In the genomic region with DNA sequence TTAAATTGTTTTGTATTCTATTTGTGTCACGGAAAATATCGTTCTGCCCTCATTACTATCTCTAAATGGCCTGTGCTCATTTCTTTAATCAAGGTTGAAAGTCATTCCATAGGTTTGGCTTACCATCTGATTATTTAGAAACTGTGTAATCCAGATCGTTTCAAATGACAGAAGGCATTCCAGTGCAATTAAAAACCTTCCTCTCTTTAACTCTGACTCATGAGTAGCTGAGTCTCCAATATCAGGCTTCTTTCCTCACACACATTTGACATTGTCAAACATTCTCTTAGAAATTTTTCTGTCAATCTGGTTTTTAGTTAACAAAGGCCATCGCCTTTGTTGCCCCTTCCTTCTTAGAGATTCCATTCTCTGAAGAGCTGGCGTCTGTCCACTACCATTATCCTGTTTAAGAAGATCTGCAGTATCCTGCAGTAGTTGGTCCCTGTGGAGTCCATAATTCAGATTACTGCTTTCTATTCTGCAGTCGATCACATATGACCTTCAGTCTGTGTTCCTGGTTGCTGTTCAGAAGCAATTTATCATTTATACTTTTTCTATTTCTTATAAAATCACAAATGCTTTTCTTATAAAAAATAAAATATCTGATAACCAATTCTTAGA, we compare ENCODE assay signal across 16 cellular contexts. TPM values are rescaled to one million over a fixed set of nuclear protein-coding genes. Genes with fewer than 3 reads are reported as not detected.
"Had no signal": no experiment of that assay in that cellular context is flagged by ENCODE, and none has a peak within 500 bp of the region (broad histone marks: within the 10 kb centered on the region; RNA-seq: fewer than 3 reads in every experiment).

No MANE protein-coding gene starts in this region.

- H3K27ac ChIP-seq: brain microvascular endothelial cell, stomach had no signal

- H3K36me3 ChIP-seq: brain microvascular endothelial cell, stomach had no signal

- H3K27me3 ChIP-seq: brain microvascular endothelial cell, stomach had no signal

- H3K27me3 Mint-ChIP-seq: activated naive CD8-positive, alpha-beta T cell; activated T-cell treated with anti-CD3 and anti-CD28 coated beads, Interleukin-2, amount 50 U/mL, for 24 hours had no signal

- H3K36me3 Mint-ChIP-seq: activated naive CD8-positive, alpha-beta T cell; natural killer cell had no signal

- H3K9me3 Mint-ChIP-seq: activated T-cell treated with anti-CD3 and anti-CD28 coated beads, Interleukin-2, amount 50 U/mL, for 24 hours had no signal

- H3K4me3 Mint-ChIP-seq: activated naive CD8-positive, alpha-beta T cell; activated T-cell treated with anti-CD3 and anti-CD28 coated beads, Interleukin-2, amount 50 U/mL, for 24 hours; natural killer cell had no signal

- H3K4me1 Mint-ChIP-seq: natural killer cell had no signal

- DNase-seq: activated CD4-positive, alpha-beta T cell treated with anti-CD3 and anti-CD28 coated beads, Interleukin-2, amount 50 U/mL, for 4 hours; activated CD4-positive, CD25-positive, alpha-beta regulatory T cell treated with anti-CD3 and anti-CD28 coated beads, Interleukin-2, amount 50 U/mL, for 72 hours; activated effector memory CD4-positive, alpha-beta T cell treated with Interleukin-2 at 50 U/mL for 16 hours; activated T-cell treated with anti-CD3 and anti-CD28 coated beads, Interleukin-2, amount 50 U/mL, for 24 hours; amygdala; brain microvascular endothelial cell; mammary epithelial cell; natural killer cell; stimulated activated CD4-positive, alpha-beta T cell treated with anti-CD3 and anti-CD28 coated beads, Interleukin-4, amount 100 ng/mL, for 4 hours; stomach had no signal

- H3K4me1 ChIP-seq: stomach had no signal

- ATAC-seq: esophagus mucosa, natural killer cell had no signal

- H3K4me3 ChIP-seq: stomach had no signal

- H3K27ac Mint-ChIP-seq: activated naive CD8-positive, alpha-beta T cell; activated T-cell treated with anti-CD3 and anti-CD28 coated beads, Interleukin-2, amount 50 U/mL, for 24 hours; natural killer cell had no signal

- H3K9me3 ChIP-seq: stomach had no signal

RNA-seq across cellular contexts. Expression of gene TRDN, which starts 3.9 kb away (rescaled TPM):
- total RNA-seq: dermis microvascular lymphatic vessel endothelial cell; esophagus mucosa; fibroblast of villous mesenchyme; mammary epithelial cell; mononuclear cell; natural killer cell; T-helper 2 cell treated with Interferon-gamma antibody and Interleukin-4, amounts not matched to agents 100 ng/mL and 5 ng/mL, for 36 hours had no signal
- polyA plus RNA-seq: mammary epithelial cell had no signal
